ENCODE assay signal across 16 cellular contexts in the genomic region with DNA sequence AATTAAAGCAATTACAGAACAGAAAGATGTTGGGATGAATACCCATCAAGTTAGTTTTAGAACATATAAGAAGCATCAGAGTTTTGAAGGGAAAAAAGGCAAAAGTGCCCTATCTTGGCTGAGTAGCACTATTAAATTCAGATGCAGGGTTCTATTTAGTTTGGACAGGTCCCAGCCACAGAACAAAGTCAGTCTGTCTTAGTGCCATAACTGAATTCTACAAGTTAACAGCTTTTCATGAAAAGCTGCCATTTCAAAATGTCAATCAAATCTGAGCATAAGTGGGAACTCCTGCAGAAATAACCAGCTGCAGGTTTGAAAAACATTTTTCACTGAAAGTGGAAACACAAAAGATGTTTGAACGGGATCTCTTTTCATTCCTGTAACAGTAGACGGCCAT.
DNase-seq lines count a peak whose midpoint lies in the region; ATAC-seq, FAIRE-seq and TF ChIP-seq lines count a peak whose summit lies in the region.
"Had no signal": no experiment of that assay in that cellular context is flagged by ENCODE, and none has a peak within 500 bp of the region (broad histone marks: within the 10 kb centered on the region; RNA-seq: fewer than 3 reads in every experiment).

No MANE protein-coding gene starts in this region.

- FAIRE-seq in H54 (lab: Jason Lieb, UNC), result peak; percentile 38

- TF ChIP-seq POLR2A in H54 (IDR thresholded peaks at IDR 0.05; ENCODE audit: low read depth, low read length), result no peak

- no peak for DNase-seq in H54 (ENCODE audit: insufficient read length, low spot score)
- DNase-seq in NCI-H1105 treated with DMSO at 0.1 percent for 48 hours (lab: John Stamatoyannopoulos, UW), result peak; percentile 81
- DNase-seq in NCI-H2196 treated with DMSO at 0.1 percent for 48 hours (lab: John Stamatoyannopoulos, UW; ENCODE audit: unreplicated experiment), result peak; percentile 51
- DNase-seq in astrocyte of the hippocampus (ENCODE audit: low read depth, low spot score), result peak; percentile 41
- DNase-seq in mucosa of gallbladder (ENCODE audit: low spot score), result no peak
- no peak for DNase-seq in activated effector memory CD4-positive, alpha-beta T cell treated with Interleukin-2 at 50 U/mL for 16 hours
- no peak for DNase-seq in UCSD-AML1 (lab: John Stamatoyannopoulos, UW; ENCODE audit: unreplicated experiment)
- DNase-seq: AML-193; Calu3; CD4-positive, CD25-positive, alpha-beta regulatory T cell; H9; MG63; NCI-H1694; NCI-H345; NCI-H82 had no signal

- ATAC-seq in GM21381 (IDR thresholded peaks at IDR 0.05; ENCODE audit: unreplicated experiment), result no peak

Comparison
In these comparisons a context has a peak if more than half of its experiments do, and no peak if none do; other contexts are left out.
1. DNase-seq: peak in NCI-H1105 treated with DMSO at 0.1 percent for 48 hours (single experiment), NCI-H2196 treated with DMSO at 0.1 percent for 48 hours (single experiment) and astrocyte of the hippocampus (single experiment); none in H54 (single experiment), mucosa of gallbladder (single experiment), activated effector memory CD4-positive, alpha-beta T cell treated with Interleukin-2 at 50 U/mL for 16 hours (single experiment) and UCSD-AML1 (single experiment).